In the genomic region with DNA sequence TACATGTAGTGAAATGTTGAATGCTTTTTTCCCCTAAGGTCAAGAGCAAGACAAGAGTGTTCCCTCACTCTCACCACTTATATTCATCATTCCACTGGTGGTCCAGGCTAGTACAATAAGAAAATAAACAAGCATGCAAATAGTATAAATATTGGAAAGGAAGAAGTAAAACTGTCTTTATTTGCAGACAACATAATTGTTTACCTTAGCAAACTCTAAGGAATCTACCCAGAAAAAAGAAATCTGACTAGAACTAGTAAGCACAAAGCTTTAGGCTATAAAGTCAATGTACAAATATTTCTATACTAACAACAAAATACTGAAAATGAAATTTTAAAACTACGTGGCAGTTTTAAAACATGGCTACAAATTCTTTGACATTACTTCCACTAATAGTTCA, we compare ENCODE assay signal across 18 cellular contexts.
DNase-seq lines count a peak whose midpoint lies in the region; ATAC-seq and TF ChIP-seq lines count a peak whose summit lies in the region.
"Had no signal": no experiment of that assay in that cellular context is flagged by ENCODE, and none has a peak within 500 bp of the region (broad histone marks: within the 10 kb centered on the region; RNA-seq: fewer than 3 reads in every experiment).

No MANE protein-coding gene starts in this region.

- peak overlapping the region; percentile 85; the same call in 1 of the 3 replicates for H2BK15ac ChIP-seq in IMR-90 (ENCODE audit: low read depth, low read length)

- peaks cover 7% of the 10 kb centered on the region for H3K4me1 Mint-ChIP-seq in T-helper 17 cell
- H3K4me1 Mint-ChIP-seq: CD14-positive monocyte; CD4-positive, alpha-beta memory T cell; CD4-positive, CD25-positive, alpha-beta regulatory T cell; CD8-positive, alpha-beta memory T cell had no signal

- peak overlapping the region; percentile 80; the same call in 1 of the 2 replicates for H3K23ac ChIP-seq in IMR-90 (ENCODE audit: low read depth, low read length)

- H3K4ac ChIP-seq in IMR-90 (ENCODE audit: low read depth, low read length), result peak overlapping the region; percentile 90

- BruUV-seq in IMR-90 (replicated peaks; lab: Mats Ljungman, UMichigan), result no TSS peak

- peaks cover 7 to 23% of the 10 kb centered on the region in 2 experiments; a peak in 2 of 4 replicates for H3K79me1 ChIP-seq in IMR-90 (ENCODE audit: low read depth in 1 of 2, low read length in 2 of 2)

- no CpG with 5 or more reads among the region's 1 CpG for WGBS in IMR-90 (ENCODE audit: extremely low coverage in 2 of 2, insufficient read length in 1 of 2), 2 experiments

- peaks cover 16% of the 10 kb centered on the region for H3K36me3 ChIP-seq in IMR-90 (ENCODE audit: control insufficient read depth, insufficient read depth, low read length)

- DNase-seq in IMR-90 (no peak), T-helper 17 cell (no peak), COLO829 (ENCODE audit: low spot score) (no peak)
- DNase-seq in central memory CD4-positive, alpha-beta T cell, result no peak
- DNase-seq: 8988T; ACHN; BE2C; C1 segment of cervical spinal cord; Caco-2; Calu3; CD4-positive, alpha-beta memory T cell; CD4-positive, CD25-positive, alpha-beta regulatory T cell; CD8-positive, alpha-beta memory T cell; DMS79 treated with DMSO at 0.1 percent for 48 hours; GF-D8 had no signal

- H3K9ac ChIP-seq in IMR-90 (ENCODE audit: low read depth, low read length), result no peak overlapping the region
- H3K9ac ChIP-seq: BLaER1 had no signal

- peak overlapping the region; percentile 48; the same call in 1 of the 2 replicates for H3K27ac ChIP-seq in IMR-90 (ENCODE audit: insufficient read depth, low read length)
- H3K27ac ChIP-seq: BLaER1 had no signal

- dilution Hi-C loops in IMR-90 (cut with HindIII; ENCODE audit: low sequenced_read_pairs, unreplicated experiment), result no loop called here

- H2AFZ ChIP-seq in IMR-90 (replicated peaks; ENCODE audit: low read length, poor library complexity), result no peak overlapping the region

- H3K56ac ChIP-seq in IMR-90 (ENCODE audit: extremely low read depth, insufficient read depth, low read length), result peak overlapping the region; percentile 72; the same call in 1 of the 2 replicates

- POLR2A ChIA-PET in IMR-90 (lab: Charles Lee; ENCODE audit: unreplicated experiment), result no interaction called here

- peaks cover 4% of the 10 kb centered on the region; the same call in 1 of the 2 replicates for H4K20me1 ChIP-seq in IMR-90 (ENCODE audit: insufficient read depth, low read length)
- H4K20me1 ChIP-seq: BLaER1 had no signal

- peak overlapping the region; percentile 16; the same call in 1 of the 2 replicates for H3K18ac ChIP-seq in IMR-90 (ENCODE audit: low read depth, low read length)

- TF ChIP-seq RAD21 in IMR-90 (IDR thresholded peaks at IDR 0.05; ENCODE audit: low read length), result no peak

- peaks cover 9% of the 10 kb centered on the region for H3K9me1 ChIP-seq in IMR-90 (ENCODE audit: insufficient read depth, low read length)

- no peak overlapping the region for H3K4me3 Mint-ChIP-seq in T-helper 17 cell
- H3K4me3 Mint-ChIP-seq: CD14-positive monocyte; CD4-positive, alpha-beta memory T cell; CD4-positive, CD25-positive, alpha-beta regulatory T cell; CD8-positive, alpha-beta memory T cell had no signal

- H2AK9ac ChIP-seq in IMR-90 (replicated peaks; ENCODE audit: low read depth, low read length, poor library complexity), result peak overlapping the region; percentile 81

- H2AK5ac ChIP-seq in IMR-90 (ENCODE audit: low read depth, low read length), result peak overlapping the region; percentile 67; the same call in 1 of the 2 replicates

- no peaks in the 10 kb centered on the region for H3K27me3 Mint-ChIP-seq in T-helper 17 cell
- H3K27me3 Mint-ChIP-seq: CD4-positive, alpha-beta memory T cell; CD4-positive, CD25-positive, alpha-beta regulatory T cell had no signal

- H2BK120ac ChIP-seq in IMR-90 (ENCODE audit: low read depth, low read length), result peak overlapping the region; percentile 88

- peak overlapping the region in 1 of 2 experiments; percentile 75; a peak in 1 of 4 replicates for H4K8ac ChIP-seq in IMR-90 (ENCODE audit: low read depth in 2 of 2, low read length in 2 of 2)

- peak overlapping the region; percentile 56; the same call in 1 of the 2 replicates for H4K91ac ChIP-seq in IMR-90 (ENCODE audit: insufficient read depth, low read depth, low read length)

- peaks cover 9% of the 10 kb centered on the region for H3K4me1 ChIP-seq in IMR-90 (ENCODE audit: control insufficient read depth, insufficient read depth, low read length)
- H3K4me1 ChIP-seq: BE2C, BLaER1, Caco-2 had no signal

- CTCF ChIA-PET in IMR-90 (lab: Yijun Ruan, JAX), result interaction anchor here (0.6 to 2.2 kb wide), 2 partner anchors 124 to 262 kb away, joined by 3 to 5 read pairs; no protein-coding TSS in a partner anchor

- TF ChIP-seq POLR2A in IMR-90 (IDR thresholded peaks at IDR 0.05; ENCODE audit: low read depth, low read length), result no peak

- peak overlapping the region; percentile 84 for H2BK20ac ChIP-seq in IMR-90 (ENCODE audit: low read depth, low read length)

- intact Hi-C loops in IMR-90 (cut with micrococcal nuclease), result no loop called here

- H3K36me3 Mint-ChIP-seq in T-helper 17 cell (ENCODE audit: low read depth), result peaks cover 13% of the 10 kb centered on the region

- H3K4me2 ChIP-seq in IMR-90 (ENCODE audit: low read depth, low read length), result peak overlapping the region; percentile 22
- H3K4me2 ChIP-seq: BLaER1 had no signal

- peak overlapping the region; percentile 8 for H3K27ac Mint-ChIP-seq in T-helper 17 cell
- H3K27ac Mint-ChIP-seq: CD14-positive monocyte; CD4-positive, alpha-beta memory T cell; CD4-positive, CD25-positive, alpha-beta regulatory T cell had no signal

- no peaks in the 10 kb centered on the region for H3K27me3 ChIP-seq in IMR-90 (ENCODE audit: control insufficient read depth, insufficient read depth, low read length)
- H3K27me3 ChIP-seq: BE2C, BLaER1 had no signal

- ATAC-seq in IMR-90 (ENCODE audit: low read depth) (peak; percentile 60), T-helper 17 cell (no peak), HG02798 (IDR thresholded peaks at IDR 0.05; ENCODE audit: poor library complexity, unreplicated experiment) (no peak)

- peak overlapping the region; percentile 86 for H3K14ac ChIP-seq in IMR-90 (replicated peaks; ENCODE audit: low read depth, low read length)

- peak overlapping the region; percentile 49 for H2BK5ac ChIP-seq in IMR-90 (ENCODE audit: low read depth, low read length, poor library complexity, severe bottlenecking)

- no peak for TF ChIP-seq CTCF in IMR-90 (conservative IDR thresholded peaks at IDR 0.05; ENCODE audit: low read depth, low read length)

- H4K5ac ChIP-seq in IMR-90 (ENCODE audit: low read depth, low read length), result 0 out of 2 replicates have a peak overlapping the region, but pooled peaks have one; percentile 58

- H3K9me3 ChIP-seq in IMR-90 (ENCODE audit: control insufficient read depth, insufficient read depth, low read length) (no peaks in the 10 kb centered on the region), T-helper 17 cell (ENCODE audit: control insufficient read depth, low read length, poor library complexity, severe bottlenecking) (no peaks in the 10 kb centered on the region)
- H3K9me3 ChIP-seq: BE2C, BLaER1, Caco-2 had no signal

- in situ Hi-C loops in IMR-90 (cut with MboI; ENCODE audit: low sequenced_read_pairs), result no loop called here

- no peak overlapping the region for H3K4me3 ChIP-seq in IMR-90 (ENCODE audit: insufficient read depth, low read depth, low read length)
- H3K4me3 ChIP-seq: BLaER1 had no signal

TF ChIP-seq in IMR-90, 13 proteins besides CTCF, POLR2A, EP300 and RAD21:
- TF ChIP-seq RFX5 (IDR thresholded peaks at IDR 0.05; ENCODE audit: low read depth, low read length) (no peak), MAFK (IDR thresholded peaks at IDR 0.05; ENCODE audit: low read depth, low read length) (no peak), CEBPB (IDR thresholded peaks at IDR 0.05; ENCODE audit: low read depth, low read length) (no peak), BHLHE40 (IDR thresholded peaks at IDR 0.05; ENCODE audit: low read depth, low read length) (no peak)
- TF ChIP-seq, protein P1, sequence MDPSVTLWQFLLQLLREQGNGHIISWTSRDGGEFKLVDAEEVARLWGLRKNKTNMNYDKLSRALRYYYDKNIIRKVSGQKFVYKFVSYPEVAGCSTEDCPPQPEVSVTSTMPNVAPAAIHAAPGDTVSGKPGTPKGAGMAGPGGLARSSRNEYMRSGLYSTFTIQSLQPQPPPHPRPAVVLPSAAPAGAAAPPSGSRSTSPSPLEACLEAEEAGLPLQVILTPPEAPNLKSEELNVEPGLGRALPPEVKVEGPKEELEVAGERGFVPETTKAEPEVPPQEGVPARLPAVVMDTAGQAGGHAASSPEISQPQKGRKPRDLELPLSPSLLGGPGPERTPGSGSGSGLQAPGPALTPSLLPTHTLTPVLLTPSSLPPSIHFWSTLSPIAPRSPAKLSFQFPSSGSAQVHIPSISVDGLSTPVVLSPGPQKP (IDR thresholded peaks at IDR 0.05; ENCODE audit: borderline replicate concordance, low read depth, low read length), result no peak
- TF ChIP-seq, protein P2, sequence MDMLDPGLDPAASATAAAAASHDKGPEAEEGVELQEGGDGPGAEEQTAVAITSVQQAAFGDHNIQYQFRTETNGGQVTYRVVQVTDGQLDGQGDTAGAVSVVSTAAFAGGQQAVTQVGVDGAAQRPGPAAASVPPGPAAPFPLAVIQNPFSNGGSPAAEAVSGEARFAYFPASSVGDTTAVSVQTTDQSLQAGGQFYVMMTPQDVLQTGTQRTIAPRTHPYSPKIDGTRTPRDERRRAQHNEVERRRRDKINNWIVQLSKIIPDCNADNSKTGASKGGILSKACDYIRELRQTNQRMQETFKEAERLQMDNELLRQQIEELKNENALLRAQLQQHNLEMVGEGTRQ (IDR thresholded peaks at IDR 0.05; ENCODE audit: low read depth, low read length), result no peak
